12 cellular contexts compared by ENCODE assay signal in the genomic region with DNA sequence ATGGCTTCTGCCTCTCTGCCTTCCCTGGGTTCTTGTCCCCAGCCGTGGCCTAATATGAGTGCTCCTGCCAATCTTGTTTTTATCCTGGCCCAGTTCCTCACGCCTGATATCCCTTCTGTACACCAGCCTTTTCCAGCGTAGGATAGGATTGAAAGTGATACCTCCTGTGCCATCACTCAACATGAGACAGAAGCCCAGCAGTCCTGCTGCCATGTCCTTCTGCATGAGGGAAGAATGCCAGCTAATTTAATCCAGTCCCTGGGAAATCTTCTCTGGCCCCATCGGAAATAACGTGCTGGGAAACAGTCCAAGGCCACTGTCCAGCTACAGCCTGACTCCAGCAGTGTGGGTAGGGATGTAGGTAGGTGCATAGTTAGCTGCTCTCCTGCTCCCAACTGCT.
"Had no signal": no experiment of that assay in that cellular context is flagged by ENCODE, and none has a peak within 500 bp of the region (broad histone marks: within the 10 kb centered on the region; RNA-seq: fewer than 3 reads in every experiment).

No MANE protein-coding gene starts in this region.

- H3K27me3 ChIP-seq: adrenal gland, gastroesophageal sphincter, pancreas, thyroid gland had no signal

- H3K36me3 ChIP-seq: adrenal gland, gastroesophageal sphincter, pancreas, thyroid gland had no signal

- H3K9me3 ChIP-seq: adrenal gland, gastroesophageal sphincter, pancreas, thyroid gland had no signal

- H3K27ac ChIP-seq: adrenal gland, gastroesophageal sphincter, pancreas, thyroid gland had no signal

- ATAC-seq: activated CD8-positive, alpha-beta memory T cell treated with anti-CD3 and anti-CD28 coated beads, Interleukin-2, amount 10 ng/mL, durations not matched to agents 7 days and 5 days; gastroesophageal sphincter; left colon had no signal

- H3K4me3 ChIP-seq: adrenal gland, gastroesophageal sphincter, pancreas, thyroid gland had no signal

- FAIRE-seq: pancreas had no signal

- H3K4me1 ChIP-seq: adrenal gland, gastroesophageal sphincter, pancreas had no signal

- DNase-seq: activated CD4-positive, alpha-beta memory T cell treated with anti-CD3 and anti-CD28 coated beads for 36 hours; activated CD4-positive, alpha-beta T cell treated with anti-CD3 and anti-CD28 coated beads for 1 hour; activated CD8-positive, alpha-beta memory T cell treated with anti-CD3 and anti-CD28 coated beads, Interleukin-2, amount 10 ng/mL, durations not matched to agents 7 days and 5 days; activated T-cell treated with anti-CD3 and anti-CD28 coated beads, Interleukin-2, amount 50 U/mL, for 24 hours; left colon; naive B cell; T-helper 1 cell; T1000; thyroid gland had no signal
